18 cellular contexts compared by ENCODE assay signal in genomic region chr11:95884364-95884763, GRCh38. TPM values are rescaled to one million over a fixed set of nuclear protein-coding genes. Genes with fewer than 3 reads are reported as not detected.
A peak's percentile ranks its signal among the peaks of the same experiment; 100 is the strongest.
DNase-seq lines count a peak whose midpoint lies in the region; TF ChIP-seq lines count a peak whose summit lies in the region.
"Had no signal": no experiment of that assay in that cellular context is flagged by ENCODE, and none has a peak within 500 bp of the region (broad histone marks: within the 10 kb centered on the region; RNA-seq: fewer than 3 reads in every experiment).

No MANE protein-coding gene starts in this region.

- H3K4me3 ChIP-seq in AG04449 (ENCODE audit: low read depth, low read length) (no peak overlapping the region), choroid plexus epithelial cell (ENCODE audit: low read depth, low read length) (no peak overlapping the region)

- CTCF ChIA-PET in AG04449 (lab: Yijun Ruan, JAX) = interaction anchor here (1.3 kb wide), 1 partner anchor 458 kb away, joined by 5 read pairs; no protein-coding TSS in a partner anchor

- TF ChIP-seq CTCF in AG04449 (IDR thresholded peaks at IDR 0.05; ENCODE audit: insufficient read depth, low read length, missing control alignments) (no peak), choroid plexus epithelial cell (conservative IDR thresholded peaks at IDR 0.05; ENCODE audit: low read depth, low read length) (no peak)

- POLR2A ChIA-PET in AG04449 (lab: Yijun Ruan, JAX) = no interaction called here

- DNase-seq in AG04449 (ENCODE audit: low read depth, low spot score) (peak; percentile 9), LHCN-M2 (ENCODE audit: low read depth) (peak; percentile 84), choroid plexus epithelial cell (ENCODE audit: low read depth) (peak; percentile 81), kidney tubule cell (ENCODE audit: low spot score) (peak; percentile 60), COLO668 (lab: John Stamatoyannopoulos, UW; ENCODE audit: unreplicated experiment) (no peak), NOMO-1 treated with DMSO at 0.1 percent for 48 hours (lab: John Stamatoyannopoulos, UW; ENCODE audit: unreplicated experiment) (no peak), HuH-7.5 (ENCODE audit: low spot score) (no peak), NCI-H146 treated with DMSO at 0.1 percent for 48 hours (lab: John Stamatoyannopoulos, UW; ENCODE audit: unreplicated experiment) (no peak)
- DNase-seq: activated CD4-positive, alpha-beta T cell treated with anti-CD3 and anti-CD28 coated beads, Interleukin-2, amount 10 ng/mL, durations not matched to agents 24 days and 14 days; activated T-cell treated with anti-CD3 and anti-CD28 coated beads, Interleukin-2, amount 50 U/mL, for 48 hours; anterior cingulate cortex; DMS53; effector memory CD8-positive, alpha-beta T cell; hypothalamus; MV-4-11; nucleus accumbens; stimulated activated CD4-positive, alpha-beta T cell treated with anti-CD3 and anti-CD28 coated beads, Interleukin-15, amount 100 ng/mL, for 24 hours; trophoblast cell had no signal

RNA-seq across cellular contexts. Expression of gene MTMR2, which starts 39.5 kb away (rescaled TPM):
- total RNA-seq in LHCN-M2 (2014; rRNA removed) = 19.5 and 22.7 TPM in 2 replicates
- polyA plus RNA-seq in LHCN-M2 (2012) = 17.9 TPM

Comparison
In these comparisons a context has a peak if more than half of its experiments do, and no peak if none do; other contexts are left out.
1. DNase-seq: peak in AG04449 (single experiment), LHCN-M2 (single experiment), choroid plexus epithelial cell (single experiment) and kidney tubule cell (single experiment); none in COLO668 (single experiment), NOMO-1 treated with DMSO at 0.1 percent for 48 hours (single experiment), HuH-7.5 (single experiment) and NCI-H146 treated with DMSO at 0.1 percent for 48 hours (single experiment).